Comparison of ENCODE assay signal across 21 cellular contexts in genomic region chr9:14827805-14828204, GRCh38.
DNase-seq lines count a peak whose midpoint lies in the region; ATAC-seq and TF ChIP-seq lines count a peak whose summit lies in the region.
"Had no signal": no experiment of that assay in that cellular context is flagged by ENCODE, and none has a peak within 500 bp of the region (broad histone marks: within the 10 kb centered on the region; RNA-seq: fewer than 3 reads in every experiment).

No MANE protein-coding gene starts in this region.

- H3K4me3 ChIP-seq in left lung: no peak overlapping the region
- no peak overlapping the region for H3K4me3 ChIP-seq in upper lobe of left lung
- no peak overlapping the region for H3K4me3 ChIP-seq in Peyer's patch
- H3K4me3 ChIP-seq: GM23248, SJSA1 had no signal

- H3K9me3 ChIP-seq in left lung: no peaks in the 10 kb centered on the region
- no peaks in the 10 kb centered on the region for H3K9me3 ChIP-seq in upper lobe of left lung
- H3K9me3 ChIP-seq in Peyer's patch: no peaks in the 10 kb centered on the region
- H3K9me3 ChIP-seq: SJSA1 had no signal

- no peak for TF ChIP-seq CTCF in left lung (IDR thresholded peaks at IDR 0.05)
- no peak for TF ChIP-seq CTCF in upper lobe of left lung (IDR thresholded peaks at IDR 0.05)
- TF ChIP-seq CTCF in Peyer's patch (IDR thresholded peaks at IDR 0.05): no peak

- 49 to 85% methylated on average over 2 to 3 of the region's 3 CpGs for WGBS in upper lobe of left lung, 2 donors

- DNase-seq in SHP77 (lab: John Stamatoyannopoulos, UW): peak; percentile 18 to 25
- no peak for DNase-seq in SHP77 treated with DMSO at 0.1 percent for 48 hours (lab: John Stamatoyannopoulos, UW)
- DNase-seq in NCI-H2196 (lab: John Stamatoyannopoulos, UW; ENCODE audit: unreplicated experiment): peak; percentile 67
- DNase-seq in left lung: peak in 1 of 2 donors; percentile 67
- peak; percentile 14 to 88 for DNase-seq in upper lobe of left lung
- no peak for DNase-seq in dermis blood vessel endothelial cell
- DNase-seq in amniotic stem cell (lab: John Stamatoyannopoulos, UW): no peak
- DNase-seq in Peyer's patch: no peak
- DNase-seq: Calu3; CD8-positive, alpha-beta memory T cell; DMS153; GM23248; H9; HFFc6; Kasumi-1; NCI-H1417 treated with DMSO at 0.1 percent for 48 hours; NCI-H187; NCI-H446 treated with DMSO at 0.1 percent for 48 hours had no signal

- TF ChIP-seq POLR2A in upper lobe of left lung (IDR thresholded peaks at IDR 0.05) (no peak), Peyer's patch (IDR thresholded peaks at IDR 0.05) (no peak)

- peak in 1 of 4 donors; percentile 69 for TF ChIP-seq EP300 in upper lobe of left lung (IDR thresholded peaks at IDR 0.05)

- no peaks in the 10 kb centered on the region for H3K27me3 ChIP-seq in left lung
- no peaks in the 10 kb centered on the region for H3K27me3 ChIP-seq in upper lobe of left lung
- H3K27me3 ChIP-seq in Peyer's patch: no peaks in the 10 kb centered on the region
- H3K27me3 ChIP-seq: SJSA1 had no signal

- no peak overlapping the region for H3K27ac ChIP-seq in left lung
- no peak overlapping the region for H3K27ac ChIP-seq in upper lobe of left lung
- H3K27ac ChIP-seq in Peyer's patch: no peak overlapping the region
- H3K27ac ChIP-seq: C4-2B, GM23248, SJSA1 had no signal

- no peaks in the 10 kb centered on the region for H3K36me3 ChIP-seq in left lung
- no peaks in the 10 kb centered on the region for H3K36me3 ChIP-seq in upper lobe of left lung
- H3K36me3 ChIP-seq in Peyer's patch: peaks cover 0 to 41% (median 0%) of the 10 kb centered on the region in 3 donors
- H3K36me3 ChIP-seq: SJSA1 had no signal

- H3K4me1 ChIP-seq in left lung: no peaks in the 10 kb centered on the region
- H3K4me1 ChIP-seq in upper lobe of left lung: peaks cover 0 to 4% (median 0%) of the 10 kb centered on the region in 4 donors
- no peaks in the 10 kb centered on the region for H3K4me1 ChIP-seq in Peyer's patch
- H3K4me1 ChIP-seq: SJSA1 had no signal

- intact Hi-C loops in left lung (cut with DNase I): no loop called here

- ATAC-seq in left lung: peak; percentile 97
- ATAC-seq in upper lobe of left lung (ENCODE audit: low FRiP score in 2 of 2): peak; percentile 59 to 84
- ATAC-seq: Panc1 had no signal

Comparison
In these comparisons a context has a peak if more than half of its experiments do, and no peak if none do; other contexts are left out.
1. DNase-seq: peak in SHP77 (2 of 2), NCI-H2196 (single experiment) and upper lobe of left lung (2 of 2); none in SHP77 treated with DMSO at 0.1 percent for 48 hours (single experiment), dermis blood vessel endothelial cell (single experiment), amniotic stem cell (single experiment) and Peyer's patch (0 of 3).